ENCODE assay signal across 19 cellular contexts in genomic region chr11:128462189-128462588, GRCh38.
A peak's percentile ranks its signal among the peaks of the same experiment; 100 is the strongest.
DNase-seq lines count a peak whose midpoint lies in the region; ATAC-seq, FAIRE-seq and TF ChIP-seq lines count a peak whose summit lies in the region.
"Had no signal": no experiment of that assay in that cellular context is flagged by ENCODE, and none has a peak within 500 bp of the region (broad histone marks: within the 10 kb centered on the region; RNA-seq: fewer than 3 reads in every experiment).

No MANE protein-coding gene starts in this region.

- H3K27me3 Mint-ChIP-seq in activated CD8-positive, alpha-beta T cell treated with anti-CD3 and anti-CD28 coated beads, Interleukin-2, amount 10 ng/mL, durations not matched to agents 7 days and 5 days (ENCODE audit: low read depth), result no peaks in the 10 kb centered on the region
- peaks cover 7 to 17% (median 9%) of the 10 kb centered on the region in 3 donors for H3K27me3 Mint-ChIP-seq in immature natural killer cell (ENCODE audit: low read depth in 3 of 3)
- no peaks in the 10 kb centered on the region for H3K27me3 Mint-ChIP-seq in stimulated activated naive CD8-positive, alpha-beta T cell treated with anti-CD3 and anti-CD28 coated beads, Interleukin-15, amount 100 ng/mL, for 72 hours

- H3K4me3 Mint-ChIP-seq in activated CD8-positive, alpha-beta T cell treated with anti-CD3 and anti-CD28 coated beads, Interleukin-2, amount 10 ng/mL, durations not matched to agents 7 days and 5 days, result no peak overlapping the region
- H3K4me3 Mint-ChIP-seq in immature natural killer cell, result peak overlapping the region in 2 of 5 donors; percentile 43 to 73
- H3K4me3 Mint-ChIP-seq in stimulated activated naive CD8-positive, alpha-beta T cell treated with anti-CD3 and anti-CD28 coated beads, Interleukin-15, amount 100 ng/mL, for 72 hours, result no peak overlapping the region
- H3K4me3 Mint-ChIP-seq: mesothelial cell of epicardium had no signal

- H3K27me3 ChIP-seq in breast epithelium (no peaks in the 10 kb centered on the region), mammary epithelial cell (ENCODE audit: insufficient read depth, low read length) (no peaks in the 10 kb centered on the region)
- H3K27me3 ChIP-seq: ascending aorta, right atrium auricular region, upper lobe of left lung had no signal

- H4K20me1 ChIP-seq in mammary epithelial cell (ENCODE audit: insufficient read depth, low read length), result no peaks in the 10 kb centered on the region

- H3K4me1 ChIP-seq in breast epithelium (no peaks in the 10 kb centered on the region), mammary epithelial cell (ENCODE audit: insufficient read depth, low read length) (peaks cover 12% of the 10 kb centered on the region)

- peaks cover 49% of the 10 kb centered on the region for H3K79me2 ChIP-seq in mammary epithelial cell (ENCODE audit: insufficient read depth, low read length)

- H3K9ac ChIP-seq in mammary epithelial cell (ENCODE audit: insufficient read depth, low read length), result no peak overlapping the region

- H3K27ac Mint-ChIP-seq in activated CD8-positive, alpha-beta T cell treated with anti-CD3 and anti-CD28 coated beads, Interleukin-2, amount 10 ng/mL, durations not matched to agents 7 days and 5 days, result peak overlapping the region; percentile 91
- H3K27ac Mint-ChIP-seq in immature natural killer cell, result peak overlapping the region; percentile 91 to 99 (median 98)
- peak overlapping the region; percentile 6 to 85 for H3K27ac Mint-ChIP-seq in stimulated activated naive CD8-positive, alpha-beta T cell treated with anti-CD3 and anti-CD28 coated beads, Interleukin-15, amount 100 ng/mL, for 72 hours

- no peaks in the 10 kb centered on the region for H3K9me3 Mint-ChIP-seq in activated CD8-positive, alpha-beta T cell treated with anti-CD3 and anti-CD28 coated beads, Interleukin-2, amount 10 ng/mL, durations not matched to agents 7 days and 5 days (ENCODE audit: insufficient read depth)
- no peaks in the 10 kb centered on the region for H3K9me3 Mint-ChIP-seq in immature natural killer cell
- no peaks in the 10 kb centered on the region for H3K9me3 Mint-ChIP-seq in stimulated activated naive CD8-positive, alpha-beta T cell treated with anti-CD3 and anti-CD28 coated beads, Interleukin-15, amount 100 ng/mL, for 72 hours
- H3K9me3 Mint-ChIP-seq: mesothelial cell of epicardium had no signal

- H3K4me1 Mint-ChIP-seq in activated CD8-positive, alpha-beta T cell treated with anti-CD3 and anti-CD28 coated beads, Interleukin-2, amount 10 ng/mL, durations not matched to agents 7 days and 5 days (ENCODE audit: low read depth), result peaks cover 75% of the 10 kb centered on the region
- peaks cover 80 to 84% of the 10 kb centered on the region in 2 donors for H3K4me1 Mint-ChIP-seq in immature natural killer cell
- H3K4me1 Mint-ChIP-seq in stimulated activated naive CD8-positive, alpha-beta T cell treated with anti-CD3 and anti-CD28 coated beads, Interleukin-15, amount 100 ng/mL, for 72 hours, result peaks cover 86% of the 10 kb centered on the region

- TF ChIP-seq CTCF in breast epithelium (IDR thresholded peaks at IDR 0.05) (no peak), mammary epithelial cell (conservative IDR thresholded peaks at IDR 0.05 in 1 of 2, IDR thresholded peaks at IDR 0.05 in 1 of 2; ENCODE audit: extremely low read depth in 1 of 2, insufficient read depth in 1 of 2, low read depth in 1 of 2, low read length in 2 of 2) (no peak)

- dilution Hi-C loops in mammary epithelial cell (cut with HindIII; ENCODE audit: low sequenced_read_pairs), result no loop called here

- H3K4me2 ChIP-seq in mammary epithelial cell (ENCODE audit: insufficient read depth, low read depth, low read length), result no peak overlapping the region

- no peaks in the 10 kb centered on the region for H3K36me3 ChIP-seq in breast epithelium
- H3K36me3 ChIP-seq in mammary epithelial cell (ENCODE audit: insufficient read depth, low read length), result peaks cover 64% of the 10 kb centered on the region

- in situ Hi-C loops in mammary epithelial cell (cut with MboI; ENCODE audit: low sequenced_read_pairs in 2 of 2), result no loop called here

- no peak for TF ChIP-seq POLR2A in breast epithelium (IDR thresholded peaks at IDR 0.05)

- peaks cover 97% of the 10 kb centered on the region for H3K36me3 Mint-ChIP-seq in activated CD8-positive, alpha-beta T cell treated with anti-CD3 and anti-CD28 coated beads, Interleukin-2, amount 10 ng/mL, durations not matched to agents 7 days and 5 days (ENCODE audit: low read depth)
- peaks cover 42 to 85% (median 62%) of the 10 kb centered on the region in 3 donors for H3K36me3 Mint-ChIP-seq in immature natural killer cell

- no peak for ATAC-seq in activated CD8-positive, alpha-beta T cell treated with anti-CD3 and anti-CD28 coated beads, Interleukin-2, amount 10 ng/mL, durations not matched to agents 7 days and 5 days
- no peak for ATAC-seq in stimulated activated naive CD8-positive, alpha-beta T cell treated with anti-CD3 and anti-CD28 coated beads, Interleukin-15, amount 100 ng/mL, for 72 hours

- POLR2A ChIA-PET in activated CD8-positive, alpha-beta T cell treated with anti-CD3 and anti-CD28 coated beads, Interleukin-2, amount 10 ng/mL, durations not matched to agents 7 days and 5 days (lab: Charles Lee), result interaction anchor here (1.0 kb wide), 1 partner anchor 172 kb away, joined by 5 read pairs; no protein-coding TSS in a partner anchor

- no peak overlapping the region for H2AFZ ChIP-seq in mammary epithelial cell (ENCODE audit: low read depth, low read length)

- H3K4me3 ChIP-seq in breast epithelium (no peak overlapping the region), mammary epithelial cell (replicated peaks in 1 of 3; ENCODE audit: insufficient read depth in 1 of 3, low read depth in 2 of 3, low read length in 3 of 3) (no peak overlapping the region)
- H3K4me3 ChIP-seq: ascending aorta, right atrium auricular region, upper lobe of left lung had no signal

- CTCF ChIA-PET in mammary epithelial cell (lab: Charles Lee; ENCODE audit: low non-redundant PET), result no interaction called here
- CTCF ChIA-PET in activated CD8-positive, alpha-beta T cell treated with anti-CD3 and anti-CD28 coated beads, Interleukin-2, amount 10 ng/mL, durations not matched to agents 7 days and 5 days (lab: Charles Lee), result interaction anchor here (1.2 to 2.6 kb wide), 4 partner anchors 139 to 172 kb away, joined by 3 to 11 read pairs (median 6); no protein-coding TSS in a partner anchor

- no peak for DNase-seq in breast epithelium (ENCODE audit: low spot score in 2 of 2)
- DNase-seq in mammary epithelial cell, result no peak
- no peak for DNase-seq in activated CD8-positive, alpha-beta T cell treated with anti-CD3 and anti-CD28 coated beads, Interleukin-2, amount 10 ng/mL, durations not matched to agents 7 days and 5 days
- no peak for DNase-seq in immature natural killer cell
- DNase-seq in stimulated activated naive CD8-positive, alpha-beta T cell treated with anti-CD3 and anti-CD28 coated beads, Interleukin-15, amount 100 ng/mL, for 72 hours, result peak in 1 of 2 donors; percentile 0
- DNase-seq in GM19239 (ENCODE audit: insufficient read length, low spot score), result no peak
- no peak for DNase-seq in germinal center (ENCODE audit: low spot score)
- DNase-seq: activated CD4-positive, alpha-beta T cell treated with anti-CD3 and anti-CD28 coated beads for 48 hours; Calu3; foreskin melanocyte; NCI-H187; NCI-H2227 treated with DMSO at 0.1 percent for 48 hours had no signal

- FAIRE-seq in GM19239 (lab: Jason Lieb, UNC), result no peak
- FAIRE-seq: colon, H1 had no signal

- no TSS peak for BruUV-seq in mammary epithelial cell (replicated peaks; lab: Mats Ljungman, UMichigan)

- intact Hi-C loops in breast epithelium (cut with DNase I; ENCODE audit: low total_unique reads) (no loop called here), mammary epithelial cell (cut with micrococcal nuclease) (no loop called here)

- H3K9me3 ChIP-seq in breast epithelium (no peaks in the 10 kb centered on the region), mammary epithelial cell (replicated peaks; ENCODE audit: insufficient read depth, low read length) (no peaks in the 10 kb centered on the region)
- H3K9me3 ChIP-seq: ascending aorta, right atrium auricular region, upper lobe of left lung had no signal

- H3K27ac ChIP-seq in breast epithelium, result peak overlapping the region; percentile 79 to 86
- H3K27ac ChIP-seq in mammary epithelial cell (ENCODE audit: insufficient read depth, low read depth, low read length), result no peak overlapping the region
- H3K27ac ChIP-seq: HL-60 had no signal

- WGBS in mammary epithelial cell (ENCODE audit: low coverage, missing lambda C conversion rate), result 96% methylated on average over 13 of the region's 13 CpGs

Comparison
In these comparisons a context has a peak if more than half of its experiments do, and no peak if none do; other contexts are left out.
1. H3K27ac Mint-ChIP-seq: peak in every context shown above with its lines; median percentile 98 in immature natural killer cell; 91 in activated CD8-positive, alpha-beta T cell treated with anti-CD3 and anti-CD28 coated beads, Interleukin-2, amount 10 ng/mL, durations not matched to agents 7 days and 5 days; 46 in stimulated activated naive CD8-positive, alpha-beta T cell treated with anti-CD3 and anti-CD28 coated beads, Interleukin-15, amount 100 ng/mL, for 72 hours.